12 cellular contexts compared by ENCODE assay signal in the genomic region with DNA sequence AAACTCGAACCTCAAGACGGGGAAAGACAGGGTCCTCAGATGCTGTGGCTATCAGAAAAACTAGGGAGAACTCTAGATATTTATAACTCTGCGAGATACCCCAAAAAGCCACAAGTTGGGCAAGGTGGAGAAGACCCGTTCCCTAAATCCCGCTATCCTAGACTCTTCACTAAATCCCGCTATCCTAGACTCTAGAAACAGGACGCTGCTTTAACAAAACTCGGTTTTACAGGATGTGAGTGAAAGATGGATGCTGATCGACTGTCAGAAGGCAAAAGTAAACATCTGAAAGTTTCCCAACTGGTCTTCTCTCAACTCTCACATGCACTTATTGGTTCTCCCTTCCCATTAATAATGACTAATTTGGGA. TPM values are rescaled to one million over a fixed set of nuclear protein-coding genes. Genes with fewer than 3 reads are reported as not detected.
A peak's percentile ranks its signal among the peaks of the same experiment; 100 is the strongest.
DNase-seq lines count a peak whose midpoint lies in the region; ATAC-seq and TF ChIP-seq lines count a peak whose summit lies in the region.
"Had no signal": no experiment of that assay in that cellular context is flagged by ENCODE, and none has a peak within 500 bp of the region (broad histone marks: within the 10 kb centered on the region; RNA-seq: fewer than 3 reads in every experiment).

No MANE protein-coding gene starts in this region.

- H3K36me3 Mint-ChIP-seq in stimulated activated naive CD8-positive, alpha-beta T cell treated with anti-CD3 and anti-CD28 coated beads, Interleukin-15, Interleukin-2, amounts not matched to agents 100 ng/mL and 50 ng/mL, for 24 hours (ENCODE audit: low read depth): no peaks in the 10 kb centered on the region
- H3K36me3 Mint-ChIP-seq in activated B cell treated with CpG ODN at 0.5 μM for 24 hours (ENCODE audit: low read depth) (no peaks in the 10 kb centered on the region), memory B cell (no peaks in the 10 kb centered on the region), type B pancreatic cell (no peaks in the 10 kb centered on the region)

- POLR2A ChIA-PET in activated B cell treated with CpG ODN at 0.5 μM for 24 hours (lab: Charles Lee): interaction anchor here (0.6 kb wide), 1 partner anchor 13 kb away, joined by 3 read pairs; no protein-coding TSS in a partner anchor

- ATAC-seq in stimulated activated naive CD8-positive, alpha-beta T cell treated with anti-CD3 and anti-CD28 coated beads, Interleukin-15, Interleukin-2, amounts not matched to agents 100 U/mL and 50 U/mL, for 24 hours: no peak
- ATAC-seq in activated B cell treated with CpG ODN at 0.5 μM for 24 hours (ENCODE audit: low read depth) (no peak), memory B cell (ENCODE audit: low read depth) (no peak), GM21737 (IDR thresholded peaks at IDR 0.05; ENCODE audit: unreplicated experiment) (no peak)

- TF ChIP-seq CTCF in activated B cell treated with CpG ODN at 0.5 μM for 24 hours (IDR thresholded peaks at IDR 0.05): no peak
- TF ChIP-seq CTCF in type B pancreatic cell (conservative IDR thresholded peaks at IDR 0.05): no peak

- CTCF ChIA-PET in activated B cell treated with CpG ODN at 0.5 μM for 24 hours (lab: Charles Lee): no interaction called here

- H3K4me3 Mint-ChIP-seq in stimulated activated naive CD8-positive, alpha-beta T cell treated with anti-CD3 and anti-CD28 coated beads, Interleukin-15, Interleukin-2, amounts not matched to agents 100 ng/mL and 50 ng/mL, for 24 hours: peak overlapping the region; percentile 85
- peak overlapping the region; percentile 90 for H3K4me3 Mint-ChIP-seq in activated B cell treated with CpG ODN at 0.5 μM for 24 hours
- peak overlapping the region; percentile 85 for H3K4me3 Mint-ChIP-seq in memory B cell
- peak overlapping the region; percentile 93 for H3K4me3 Mint-ChIP-seq in type B pancreatic cell

- H3K27me3 Mint-ChIP-seq in stimulated activated naive CD8-positive, alpha-beta T cell treated with anti-CD3 and anti-CD28 coated beads, Interleukin-15, Interleukin-2, amounts not matched to agents 100 ng/mL and 50 ng/mL, for 24 hours: peaks cover 5% of the 10 kb centered on the region
- H3K27me3 Mint-ChIP-seq in activated B cell treated with CpG ODN at 0.5 μM for 24 hours (no peaks in the 10 kb centered on the region), memory B cell (no peaks in the 10 kb centered on the region), type B pancreatic cell (no peaks in the 10 kb centered on the region)

- H3K4me1 Mint-ChIP-seq in stimulated activated naive CD8-positive, alpha-beta T cell treated with anti-CD3 and anti-CD28 coated beads, Interleukin-15, Interleukin-2, amounts not matched to agents 100 ng/mL and 50 ng/mL, for 24 hours (ENCODE audit: low read depth): peaks cover 5% of the 10 kb centered on the region
- peaks cover 8% of the 10 kb centered on the region for H3K4me1 Mint-ChIP-seq in activated B cell treated with CpG ODN at 0.5 μM for 24 hours
- no peaks in the 10 kb centered on the region for H3K4me1 Mint-ChIP-seq in memory B cell
- no peaks in the 10 kb centered on the region for H3K4me1 Mint-ChIP-seq in type B pancreatic cell (ENCODE audit: unreplicated experiment)

- intact Hi-C loops in activated B cell treated with CpG ODN at 0.5 μM for 24 hours (cut with micrococcal nuclease): loop anchor here (1.0 to 5.0 kb wide), 4 partner anchors 88 to 885 kb away; partner anchors contain the start of genes ATG4A, PRPS1, PSMD10 and RADX

- no peak overlapping the region for H3K27ac Mint-ChIP-seq in stimulated activated naive CD8-positive, alpha-beta T cell treated with anti-CD3 and anti-CD28 coated beads, Interleukin-15, Interleukin-2, amounts not matched to agents 100 ng/mL and 50 ng/mL, for 24 hours
- H3K27ac Mint-ChIP-seq in activated B cell treated with CpG ODN at 0.5 μM for 24 hours (peak overlapping the region; percentile 53), memory B cell (peak overlapping the region; percentile 75), type B pancreatic cell (no peak overlapping the region)

- DNase-seq in stimulated activated naive CD8-positive, alpha-beta T cell treated with anti-CD3 and anti-CD28 coated beads, Interleukin-15, Interleukin-2, amounts not matched to agents 100 U/mL and 50 U/mL, for 24 hours: no peak
- DNase-seq in activated B cell treated with CpG ODN at 0.5 μM for 24 hours (no peak), memory B cell (ENCODE audit: low spot score in 2 of 2) (no peak), type B pancreatic cell (ENCODE audit: extremely low spot score, unreplicated experiment) (no peak), nucleus accumbens (lab: John Stamatoyannopoulos, UW) (no peak), NCI-H128 (lab: John Stamatoyannopoulos, UW; ENCODE audit: unreplicated experiment) (no peak)
- DNase-seq: sigmoid colon had no signal

- no peaks in the 10 kb centered on the region for H3K9me3 Mint-ChIP-seq in stimulated activated naive CD8-positive, alpha-beta T cell treated with anti-CD3 and anti-CD28 coated beads, Interleukin-15, Interleukin-2, amounts not matched to agents 100 ng/mL and 50 ng/mL, for 24 hours
- H3K9me3 Mint-ChIP-seq in activated B cell treated with CpG ODN at 0.5 μM for 24 hours (no peaks in the 10 kb centered on the region), memory B cell (no peaks in the 10 kb centered on the region), type B pancreatic cell (no peaks in the 10 kb centered on the region)

RNA-seq across cellular contexts. Expression of gene DNAAF6, which starts 0.3 kb away (rescaled TPM):
- total RNA-seq in activated B cell treated with CpG ODN at 0.5 μM for 24 hours (not detected in 2 replicates), type B pancreatic cell (ENCODE audit: low replicate concordance) (not detected in 2 replicates)
- total RNA-seq: body of pancreas, kidney epithelial cell, Right ventricle myocardium superior, sigmoid colon had no signal

RNA-seq across cellular contexts. Expression of gene NUP62CL, which starts 0.4 kb away (rescaled TPM):
- total RNA-seq in activated B cell treated with CpG ODN at 0.5 μM for 24 hours: 1.1 and 1.4 TPM in 2 replicates
- total RNA-seq in type B pancreatic cell (ENCODE audit: low replicate concordance): 3.0 and 4.2 TPM in 2 replicates

Comparison
In these comparisons a context has a peak if more than half of its experiments do, and no peak if none do; other contexts are left out.
1. H3K27ac Mint-ChIP-seq: peak in activated B cell treated with CpG ODN at 0.5 μM for 24 hours (single experiment) and memory B cell (single experiment); none in stimulated activated naive CD8-positive, alpha-beta T cell treated with anti-CD3 and anti-CD28 coated beads, Interleukin-15, Interleukin-2, amounts not matched to agents 100 ng/mL and 50 ng/mL, for 24 hours (single experiment) and type B pancreatic cell (single experiment).
2. Peak in every context shown above with its lines, with median percentiles within 50 percentile points of each other: H3K4me3 Mint-ChIP-seq.